1 cellular context compared by ENCODE assay signal in the genomic region with DNA sequence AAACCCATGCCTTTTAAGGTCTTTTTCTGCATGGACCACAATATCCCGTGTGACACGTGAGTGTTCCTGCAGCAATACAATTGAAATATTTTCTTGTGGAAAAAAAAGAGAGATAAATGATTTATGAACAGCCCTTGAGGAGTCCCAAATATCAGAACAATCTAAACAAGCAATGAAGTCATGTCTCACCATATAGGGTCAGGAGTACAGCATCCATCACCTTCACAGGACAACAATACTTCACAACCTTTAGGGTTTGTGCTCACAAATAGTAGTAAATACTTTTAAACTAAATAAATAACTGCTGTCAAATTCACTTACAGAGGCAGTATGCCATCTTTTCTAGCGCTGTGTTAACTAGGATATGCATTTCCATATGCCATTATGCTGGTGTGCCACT.
TF ChIP-seq lines count a peak whose summit lies in the region.

No MANE protein-coding gene starts in this region.

TF ChIP-seq in HEK293T, 16 proteins besides CTCF, POLR2A, EP300 and RAD21 (continued from another document):
- TF ChIP-seq, protein P1, sequence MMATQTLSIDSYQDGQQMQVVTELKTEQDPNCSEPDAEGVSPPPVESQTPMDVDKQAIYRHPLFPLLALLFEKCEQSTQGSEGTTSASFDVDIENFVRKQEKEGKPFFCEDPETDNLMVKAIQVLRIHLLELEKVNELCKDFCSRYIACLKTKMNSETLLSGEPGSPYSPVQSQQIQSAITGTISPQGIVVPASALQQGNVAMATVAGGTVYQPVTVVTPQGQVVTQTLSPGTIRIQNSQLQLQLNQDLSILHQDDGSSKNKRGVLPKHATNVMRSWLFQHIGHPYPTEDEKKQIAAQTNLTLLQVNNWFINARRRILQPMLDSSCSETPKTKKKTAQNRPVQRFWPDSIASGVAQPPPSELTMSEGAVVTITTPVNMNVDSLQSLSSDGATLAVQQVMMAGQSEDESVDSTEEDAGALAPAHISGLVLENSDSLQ (IDR thresholded peaks at IDR 0.05): peak; percentile 69
- TF ChIP-seq FOXA1 (IDR thresholded peaks at IDR 0.05) (no peak), TARDBP (IDR thresholded peaks at IDR 0.05) (no peak), SUZ12 (IDR thresholded peaks at IDR 0.05) (no peak), FOXM1 (IDR thresholded peaks at IDR 0.05; ENCODE audit: borderline replicate concordance) (no peak), CTBP1 (IDR thresholded peaks at IDR 0.05; ENCODE audit: borderline replicate concordance) (peak; percentile 16; the same call in 1 of the 2 replicates), BHLHE40 (IDR thresholded peaks at IDR 0.05; ENCODE audit: borderline replicate concordance) (no peak), SP1 (IDR thresholded peaks at IDR 0.05) (no peak), LEF1 (IDR thresholded peaks at IDR 0.05; ENCODE audit: borderline replicate concordance) (no peak), NFRKB (IDR thresholded peaks at IDR 0.05) (no peak), HDGF (IDR thresholded peaks at IDR 0.05; ENCODE audit: borderline replicate concordance) (no peak)
